ENCODE assay signal across 8 cellular contexts in genomic region chr1:155981266-155982088, GRCh38. TPM values are rescaled to one million over a fixed set of nuclear protein-coding genes. Genes with fewer than 3 reads are reported as not detected.
DNase-seq lines count a peak whose midpoint lies in the region; ATAC-seq and TF ChIP-seq lines count a peak whose summit lies in the region.
"Had no signal": no experiment of that assay in that cellular context is flagged by ENCODE, and none has a peak within 500 bp of the region (broad histone marks: within the 10 kb centered on the region; RNA-seq: fewer than 3 reads in every experiment).

No MANE protein-coding gene starts in this region.

- peak; percentile 79 for DNase-seq in OCI-LY7 (ENCODE audit: low spot score)
- DNase-seq in breast epithelium (ENCODE audit: low spot score in 2 of 2), result no peak
- DNase-seq in mesothelial cell of epicardium (ENCODE audit: low spot score in 2 of 2, unreplicated experiment in 2 of 2), result no peak
- DNase-seq in COR-L47 (lab: John Stamatoyannopoulos, UW), result no peak
- no peak for DNase-seq in medulla oblongata (ENCODE audit: extremely low spot score)

- H4K20me1 ChIP-seq in OCI-LY7 (ENCODE audit: insufficient read depth, low read length), result no peaks in the 10 kb centered on the region

- BruUV-seq in OCI-LY7 (replicated peaks; lab: Mats Ljungman, UMichigan), result no TSS peak

- no peak overlapping the region; the same call in 1 of the 2 replicates for H2AFZ ChIP-seq in OCI-LY7 (ENCODE audit: low read length)

- no peaks in the 10 kb centered on the region for H3K9me2 ChIP-seq in OCI-LY7 (ENCODE audit: insufficient read depth, low read length)

- intact Hi-C loops in OCI-LY7 (cut with micrococcal nuclease; ENCODE audit: unreplicated experiment), result no loop called here
- intact Hi-C loops in breast epithelium (cut with DNase I; ENCODE audit: low total_unique reads), result no loop called here

- no peak for TF ChIP-seq CTCF in OCI-LY7 (conservative IDR thresholded peaks at IDR 0.05; ENCODE audit: low read length)
- no peak for TF ChIP-seq CTCF in breast epithelium (IDR thresholded peaks at IDR 0.05)
- no peak for TF ChIP-seq CTCF in mesothelial cell of epicardium (IDR thresholded peaks at IDR 0.05; ENCODE audit: unreplicated experiment)

- peak overlapping the region; percentile 79 for H3K27ac Mint-ChIP-seq in mesothelial cell of epicardium

- peaks cover 55% of the 10 kb centered on the region for H3K4me1 Mint-ChIP-seq in mesothelial cell of epicardium

- POLR2A ChIA-PET in OCI-LY7 (lab: Charles Lee), result interaction anchor here (0.6 to 5.0 kb wide), 9 partner anchors 8 to 620 kb away, joined by 3 to 32 read pairs (median 6); partner anchors contain the start of genes GPATCH4 and KHDC4

- H3K4me3 ChIP-seq in OCI-LY7 (ENCODE audit: low read depth, low read length, poor library complexity, severe bottlenecking) (peak overlapping the region; percentile 85), breast epithelium (peak overlapping the region in 1 of 3 donors; percentile 42)

- peak overlapping the region; percentile 94 for H3K4me2 ChIP-seq in OCI-LY7 (ENCODE audit: low read length)

- H3K9me3 ChIP-seq in OCI-LY7 (ENCODE audit: low read length), result no peaks in the 10 kb centered on the region
- H3K9me3 ChIP-seq in breast epithelium, result no peaks in the 10 kb centered on the region

- CTCF ChIA-PET in OCI-LY7 (lab: Charles Lee; ENCODE audit: unreplicated experiment), result interaction anchor here (0.8 to 1.0 kb wide), 4 partner anchors 8 to 43 kb away, joined by 3 to 7 read pairs (median 4); no protein-coding TSS in a partner anchor

- H3K4me3 Mint-ChIP-seq in mesothelial cell of epicardium, result no peak overlapping the region

- H3K36me3 ChIP-seq in OCI-LY7 (ENCODE audit: insufficient read depth, low read length) (peaks cover 4% of the 10 kb centered on the region; the same call in 1 of the 2 replicates), breast epithelium (no peaks in the 10 kb centered on the region)

- no peaks in the 10 kb centered on the region for H3K36me3 Mint-ChIP-seq in mesothelial cell of epicardium

- no peaks in the 10 kb centered on the region for H3K27me3 ChIP-seq in breast epithelium

- H3K4me1 ChIP-seq in OCI-LY7 (ENCODE audit: insufficient read depth, low read length, poor library complexity, severe bottlenecking) (peaks cover 56% of the 10 kb centered on the region), breast epithelium (peaks cover 7 to 21% of the 10 kb centered on the region in 2 donors)

- H3K27ac ChIP-seq in OCI-LY7 (ENCODE audit: low read depth, low read length, poor library complexity, severe bottlenecking) (peak overlapping the region; percentile 94), breast epithelium (peak overlapping the region; percentile 96 to 99)

- ATAC-seq in GM19455 (IDR thresholded peaks at IDR 0.05; ENCODE audit: unreplicated experiment), result no peak

- H3K79me2 ChIP-seq in OCI-LY7 (ENCODE audit: insufficient read depth, low read depth, low read length), result peaks cover 58% of the 10 kb centered on the region

- no peaks in the 10 kb centered on the region for H3K9me3 Mint-ChIP-seq in mesothelial cell of epicardium

- TF ChIP-seq POLR2A in GM15510 (IDR thresholded peaks at IDR 0.05; ENCODE audit: borderline replicate concordance, extremely low read depth, insufficient read length), result peak; percentile 24
- TF ChIP-seq POLR2A in breast epithelium (IDR thresholded peaks at IDR 0.05), result no peak

- no peaks in the 10 kb centered on the region for H3K27me3 Mint-ChIP-seq in mesothelial cell of epicardium (ENCODE audit: low read depth)

RNA-seq across cellular contexts. Expression of gene ARHGEF2, which starts 3.1 kb away (rescaled TPM):
- total RNA-seq in OCI-LY7 (2014; rRNA removed; shearing (Covaris generic)), result 78.8 and 106 TPM in 2 replicates
- 133 and 139 TPM in 2 replicates for total RNA-seq in OCI-LY7 (2022)
- 10 to 100 TPM; 81.8 to 93.7 (median 90.4) TPM for total RNA-seq in breast epithelium
- total RNA-seq in mesothelial cell of epicardium, result 103 to 111 TPM (median 110 TPM) in 3 replicates

RNA-seq across cellular contexts. Expression of gene SSR2, which starts 39.3 kb away (rescaled TPM):
- 109 and 147 TPM in 2 replicates for total RNA-seq in OCI-LY7 (2014; rRNA removed; shearing (Covaris generic))
- 153 and 157 TPM in 2 replicates for total RNA-seq in OCI-LY7 (2022)
- total RNA-seq in breast epithelium, result 100 to 1,000 TPM; 305 to 407 (median 370) TPM
- total RNA-seq in mesothelial cell of epicardium, result 282 to 298 TPM (median 297 TPM) in 3 replicates

RNA-seq across cellular contexts. Expression of gene RXFP4, which starts 40.0 kb away (rescaled TPM):
- total RNA-seq in OCI-LY7 (2014; rRNA removed; shearing (Covaris generic)), result 3.0 TPM in 1 of 2 replicates, not detected in the other
- total RNA-seq in OCI-LY7 (2022), result 0.34 TPM in 1 of 2 replicates, not detected in the other
- total RNA-seq in breast epithelium, result not detected
- total RNA-seq in mesothelial cell of epicardium, result not detected in 3 replicates
- total RNA-seq: subcutaneous adipose tissue had no signal

RNA-seq across cellular contexts. Expression of gene KHDC4, which starts 47.3 kb away (rescaled TPM):
- total RNA-seq in OCI-LY7 (2014; rRNA removed; shearing (Covaris generic)), result 84.6 and 88.9 TPM in 2 replicates
- total RNA-seq in OCI-LY7 (2022) (121 and 127 TPM in 2 replicates), breast epithelium (10 to 100 TPM; 52.0 to 81.5 (median 64.2) TPM), mesothelial cell of epicardium (70.1 to 74.1 TPM (median 73.2 TPM) in 3 replicates)
